In genomic region chr19:54096642-54097106, GRCh38 we compare ENCODE assay signal across 9 cellular contexts. TPM values are rescaled to one million over a fixed set of nuclear protein-coding genes. Genes with fewer than 3 reads are reported as not detected.
A peak's percentile ranks its signal among the peaks of the same experiment; 100 is the strongest.
DNase-seq lines count a peak whose midpoint lies in the region; ATAC-seq lines count a peak whose summit lies in the region.
"Had no signal": no experiment of that assay in that cellular context is flagged by ENCODE, and none has a peak within 500 bp of the region (broad histone marks: within the 10 kb centered on the region; RNA-seq: fewer than 3 reads in every experiment).

No MANE protein-coding gene starts in this region.

- peak overlapping the region in 9 of 11 experiments; percentile 53 to 64 (median 58); a peak in 18 of 22 replicates for H3K27ac ChIP-seq in BLaER1 treated with 17β-estradiol and CSF1 and Interleukin-3, amounts not matched to agents 10 nM and 100 nM

- DNase-seq in activated naive CD8-positive, alpha-beta T cell treated with anti-CD3 and anti-CD28 coated beads for 36 hours, result no peak
- DNase-seq in stromal cell of bone marrow (ENCODE audit: low read depth) (peak; percentile 41), cerebellum (ENCODE audit: low spot score) (no peak)

- H3K36me3 ChIP-seq in BLaER1 treated with 17β-estradiol and CSF1 and Interleukin-3, amounts not matched to agents 10 nM and 100 nM, result peaks cover 0 to 27% (median 0%) of the 10 kb centered on the region in 11 experiments; a peak in 8 of 22 replicates

- H3K27ac Mint-ChIP-seq in IgD-negative memory B cell, result no peak overlapping the region
- H3K27ac Mint-ChIP-seq in activated naive CD8-positive, alpha-beta T cell treated with anti-CD3 and anti-CD28 coated beads for 36 hours, result no peak overlapping the region

- H3K4me1 Mint-ChIP-seq in IgD-negative memory B cell, result peaks cover 5 to 8% (median 7%) of the 10 kb centered on the region in 3 donors
- peaks cover 7% of the 10 kb centered on the region for H3K4me1 Mint-ChIP-seq in activated naive CD8-positive, alpha-beta T cell treated with anti-CD3 and anti-CD28 coated beads for 36 hours

- no peak for ATAC-seq in HG02678 (IDR thresholded peaks at IDR 0.05; ENCODE audit: unreplicated experiment)
- no peak for ATAC-seq in GM21619 (IDR thresholded peaks at IDR 0.05; ENCODE audit: unreplicated experiment)

- peak overlapping the region; percentile 32 to 69 (median 60); a peak in 19 of 22 replicates for H3K9ac ChIP-seq in BLaER1 treated with 17β-estradiol and CSF1 and Interleukin-3, amounts not matched to agents 10 nM and 100 nM

- H3K36me3 Mint-ChIP-seq in IgD-negative memory B cell, result no peaks in the 10 kb centered on the region
- no peaks in the 10 kb centered on the region for H3K36me3 Mint-ChIP-seq in activated naive CD8-positive, alpha-beta T cell treated with anti-CD3 and anti-CD28 coated beads for 36 hours

- peaks cover 22% of the 10 kb centered on the region for H3K27me3 Mint-ChIP-seq in IgD-negative memory B cell
- peaks cover 45% of the 10 kb centered on the region for H3K27me3 Mint-ChIP-seq in activated naive CD8-positive, alpha-beta T cell treated with anti-CD3 and anti-CD28 coated beads for 36 hours

- peaks cover 39 to 76% (median 62%) of the 10 kb centered on the region in 10 experiments for H3K4me1 ChIP-seq in BLaER1 treated with 17β-estradiol and CSF1 and Interleukin-3, amounts not matched to agents 10 nM and 100 nM

- H3K27me3 ChIP-seq in BLaER1 treated with 17β-estradiol and CSF1 and Interleukin-3, amounts not matched to agents 10 nM and 100 nM, result peaks cover 34 to 52% (median 44%) of the 10 kb centered on the region in 11 experiments

- peak overlapping the region in 8 of 10 experiments; percentile 26 to 58 (median 39); a peak in 15 of 20 replicates for H3K4me3 ChIP-seq in BLaER1 treated with 17β-estradiol and CSF1 and Interleukin-3, amounts not matched to agents 10 nM and 100 nM
- H3K4me3 ChIP-seq in iPS-18c (ENCODE audit: insufficient read depth, low read depth, low read length), result peak overlapping the region; percentile 50

- peaks cover 13 to 26% (median 17%) of the 10 kb centered on the region in 11 experiments; a peak in 21 of 22 replicates for H3K9me3 ChIP-seq in BLaER1 treated with 17β-estradiol and CSF1 and Interleukin-3, amounts not matched to agents 10 nM and 100 nM (replicated peaks in 1 of 11)
- no peaks in the 10 kb centered on the region for H3K9me3 ChIP-seq in iPS-18c (ENCODE audit: control insufficient read depth, insufficient read depth, low read length)

- H4K20me1 ChIP-seq in BLaER1 treated with 17β-estradiol and CSF1 and Interleukin-3, amounts not matched to agents 10 nM and 100 nM, result peaks cover 0 to 39% (median 2%) of the 10 kb centered on the region in 11 experiments; a peak in 6 of 22 replicates

- H3K4me2 ChIP-seq in BLaER1 treated with 17β-estradiol and CSF1 and Interleukin-3, amounts not matched to agents 10 nM and 100 nM, result peak overlapping the region; percentile 73 to 99 (median 85)

- peak overlapping the region in 3 of 4 donors; percentile 28 to 57 (median 48) for H3K4me3 Mint-ChIP-seq in IgD-negative memory B cell
- H3K4me3 Mint-ChIP-seq in activated naive CD8-positive, alpha-beta T cell treated with anti-CD3 and anti-CD28 coated beads for 36 hours, result peak overlapping the region; percentile 7

- peaks cover 0 to 6% (median 2%) of the 10 kb centered on the region in 3 donors for H3K9me3 Mint-ChIP-seq in IgD-negative memory B cell
- peaks cover 2% of the 10 kb centered on the region for H3K9me3 Mint-ChIP-seq in activated naive CD8-positive, alpha-beta T cell treated with anti-CD3 and anti-CD28 coated beads for 36 hours

RNA-seq across cellular contexts. Expression of gene OSCAR, which starts 3.9 kb away (rescaled TPM):
- 0.40 TPM for polyA plus RNA-seq in IgD-negative memory B cell
- total RNA-seq in activated naive CD8-positive, alpha-beta T cell treated with anti-CD3 and anti-CD28 coated beads for 36 hours, result under 1 TPM; 0.37 to 0.38 TPM
- total RNA-seq in cerebellum, result 0.18 TPM

RNA-seq across cellular contexts. Expression of gene NDUFA3, which starts 6.0 kb away (rescaled TPM):
- 458 TPM for polyA plus RNA-seq in IgD-negative memory B cell
- 10 to 100 TPM; 93.6 to 97.9 TPM for total RNA-seq in activated naive CD8-positive, alpha-beta T cell treated with anti-CD3 and anti-CD28 coated beads for 36 hours
- total RNA-seq in cerebellum, result 10.5 TPM

RNA-seq across cellular contexts. Expression of gene TARM1, which starts 15.5 kb away (rescaled TPM):
- polyA plus RNA-seq in IgD-negative memory B cell, result not detected
- not detected for total RNA-seq in activated naive CD8-positive, alpha-beta T cell treated with anti-CD3 and anti-CD28 coated beads for 36 hours
- not detected for total RNA-seq in cerebellum
- total RNA-seq: lower leg skin had no signal

RNA-seq across cellular contexts. Expression of gene TFPT, which starts 18.8 kb away (rescaled TPM):
- 11.9 TPM for polyA plus RNA-seq in IgD-negative memory B cell
- total RNA-seq in activated naive CD8-positive, alpha-beta T cell treated with anti-CD3 and anti-CD28 coated beads for 36 hours, result 10 to 100 TPM; 33.3 to 38.5 TPM
- 3.9 TPM for total RNA-seq in cerebellum

RNA-seq across cellular contexts. Expression of gene PRPF31, which starts 18.9 kb away (rescaled TPM):
- polyA plus RNA-seq in IgD-negative memory B cell, result 70.6 TPM
- total RNA-seq in activated naive CD8-positive, alpha-beta T cell treated with anti-CD3 and anti-CD28 coated beads for 36 hours, result 100 to 1,000 TPM; 120 to 124 TPM
- total RNA-seq in cerebellum, result 23.9 TPM
